Comparison of ENCODE assay signal across 9 cellular contexts in the genomic region with DNA sequence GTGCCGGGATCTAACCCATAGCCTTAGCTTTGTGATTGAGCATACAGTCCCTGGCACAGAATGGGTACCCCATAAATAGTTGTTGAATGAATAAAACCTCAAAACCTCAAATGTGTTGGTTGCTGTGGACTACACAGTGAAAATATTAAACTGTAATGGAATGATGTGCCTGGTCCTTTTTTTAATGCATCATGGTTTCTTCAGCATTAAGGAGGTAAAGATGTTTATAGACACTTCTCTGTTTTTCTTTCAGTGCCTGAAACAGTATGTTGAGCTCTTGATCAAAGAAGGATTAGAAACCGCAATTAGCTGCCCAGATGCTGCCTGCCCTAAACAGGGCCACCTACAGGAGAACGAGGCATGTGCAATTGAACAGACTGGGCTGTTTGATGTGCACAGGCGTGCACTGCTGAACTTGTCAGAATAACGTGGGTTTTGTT.
A peak's percentile ranks its signal among the peaks of the same experiment; 100 is the strongest.
DNase-seq lines count a peak whose midpoint lies in the region; ATAC-seq and TF ChIP-seq lines count a peak whose summit lies in the region.
"Had no signal": no experiment of that assay in that cellular context is flagged by ENCODE, and none has a peak within 500 bp of the region (broad histone marks: within the 10 kb centered on the region; RNA-seq: fewer than 3 reads in every experiment).

No MANE protein-coding gene starts in this region.

- no peaks in the 10 kb centered on the region for H4K20me1 ChIP-seq in OCI-LY1 (ENCODE audit: insufficient read depth, low read length)

- peak overlapping the region in 4 of 5 experiments; percentile 80 to 92 (median 85) for H3K27ac Mint-ChIP-seq in brain
- no peak overlapping the region for H3K27ac Mint-ChIP-seq in naive B cell

- 0 out of 2 replicates have a peak, but pooled peaks cover 3% of the 10 kb centered on the region for H3K27me3 ChIP-seq in OCI-LY1 (ENCODE audit: insufficient read depth, low read length)
- no peaks in the 10 kb centered on the region for H3K27me3 ChIP-seq in prostate gland (replicated peaks; ENCODE audit: insufficient read depth)

- H3K4me3 ChIP-seq in OCI-LY1 (ENCODE audit: low read depth, low read length, poor library complexity, severe bottlenecking) (no peak overlapping the region), prostate gland (no peak overlapping the region)
- H3K4me3 ChIP-seq: SK-N-MC had no signal

- ATAC-seq in naive B cell (ENCODE audit: low read depth in 2 of 2) (peak; percentile 63 to 68), esophagus mucosa (no peak)

- intact Hi-C loops in prostate gland (cut with DNase I), result loop anchor here (10.0 kb wide), 1 partner anchor 89 kb away; no protein-coding TSS in a partner anchor

- H3K9me3 Mint-ChIP-seq in brain, result no peaks in the 10 kb centered on the region
- H3K9me3 Mint-ChIP-seq in naive B cell, result no peaks in the 10 kb centered on the region

- TF ChIP-seq CTCF in GM10266 (IDR thresholded peaks at IDR 0.05; ENCODE audit: control insufficient read depth, insufficient read depth, low read depth, missing control alignments), result peak; percentile 52
- peak; percentile 45 for TF ChIP-seq CTCF in OCI-LY1 (IDR thresholded peaks at IDR 0.05; ENCODE audit: low read length)
- peak; percentile 50 to 72 for TF ChIP-seq CTCF in brain (conservative IDR thresholded peaks at IDR 0.05)
- TF ChIP-seq CTCF in prostate gland (IDR thresholded peaks at IDR 0.05), result no peak

- no peak overlapping the region for H2AFZ ChIP-seq in OCI-LY1 (ENCODE audit: low read length)

- no peaks in the 10 kb centered on the region for H3F3A ChIP-seq in OCI-LY1 (ENCODE audit: insufficient read depth, low read length)

- H3K4me2 ChIP-seq in OCI-LY1 (ENCODE audit: low read length), result no peak overlapping the region

- peak overlapping the region in 2 of 5 experiments; percentile 8 to 14 for H3K4me3 Mint-ChIP-seq in brain
- no peak overlapping the region for H3K4me3 Mint-ChIP-seq in naive B cell

- H3K36me3 ChIP-seq in OCI-LY1 (ENCODE audit: insufficient read depth, low read length) (no peaks in the 10 kb centered on the region), prostate gland (no peaks in the 10 kb centered on the region)

- H3K9me2 ChIP-seq in OCI-LY1 (ENCODE audit: low read depth, low read length), result no peaks in the 10 kb centered on the region

- H3K27ac ChIP-seq in OCI-LY1 (ENCODE audit: low read depth, low read length, poor library complexity, severe bottlenecking) (no peak overlapping the region), prostate gland (no peak overlapping the region)
- H3K27ac ChIP-seq: SK-N-MC had no signal

- H3K9me3 ChIP-seq in OCI-LY1 (ENCODE audit: low read length), result no peaks in the 10 kb centered on the region
- no peaks in the 10 kb centered on the region for H3K9me3 ChIP-seq in prostate gland

- no peaks in the 10 kb centered on the region for H3K79me2 ChIP-seq in OCI-LY1 (ENCODE audit: insufficient read depth, low read length)

- H3K9ac ChIP-seq in OCI-LY1 (ENCODE audit: low read length), result no peak overlapping the region

- no peaks in the 10 kb centered on the region for H3K36me3 Mint-ChIP-seq in brain
- H3K36me3 Mint-ChIP-seq in naive B cell, result no peaks in the 10 kb centered on the region

- 57% methylated on average over 5 of the region's 5 CpGs for WGBS in prostate gland

- TF ChIP-seq POLR2A in prostate gland (IDR thresholded peaks at IDR 0.05), result no peak

- DNase-seq in GM10266 (ENCODE audit: extremely low spot score) (peak; percentile 21), H4 (ENCODE audit: low spot score) (peak; percentile 81), naive B cell (no peak), prostate gland (ENCODE audit: low spot score) (no peak), SW 1271 (lab: John Stamatoyannopoulos, UW) (no peak)

- H3K4me1 Mint-ChIP-seq in brain (peaks cover 99% of the 10 kb centered on the region), naive B cell (peaks cover 6 to 9% (median 8%) of the 10 kb centered on the region in 3 donors)

- no peaks in the 10 kb centered on the region for H3K4me1 ChIP-seq in OCI-LY1 (ENCODE audit: insufficient read depth, low read length, severe bottlenecking)
- peaks cover under 1% of the 10 kb centered on the region for H3K4me1 ChIP-seq in prostate gland (replicated peaks)

- no peaks in the 10 kb centered on the region for H3K27me3 Mint-ChIP-seq in brain
- H3K27me3 Mint-ChIP-seq in naive B cell, result no peaks in the 10 kb centered on the region

Comparison
In these comparisons a context has a peak if more than half of its experiments do, and no peak if none do; other contexts are left out.
1. DNase-seq: peak in GM10266 (single experiment) and H4 (single experiment); none in naive B cell (single experiment), prostate gland (single experiment) and SW 1271 (0 of 2).
2. CTCF ChIP-seq: peak in GM10266 (single experiment), OCI-LY1 (single experiment) and brain (2 of 2); none in prostate gland (0 of 4).
3. H3K27ac Mint-ChIP-seq: peak in brain (4 of 5); none in naive B cell (0 of 6).